29 cellular contexts compared by ENCODE assay signal in the genomic region with DNA sequence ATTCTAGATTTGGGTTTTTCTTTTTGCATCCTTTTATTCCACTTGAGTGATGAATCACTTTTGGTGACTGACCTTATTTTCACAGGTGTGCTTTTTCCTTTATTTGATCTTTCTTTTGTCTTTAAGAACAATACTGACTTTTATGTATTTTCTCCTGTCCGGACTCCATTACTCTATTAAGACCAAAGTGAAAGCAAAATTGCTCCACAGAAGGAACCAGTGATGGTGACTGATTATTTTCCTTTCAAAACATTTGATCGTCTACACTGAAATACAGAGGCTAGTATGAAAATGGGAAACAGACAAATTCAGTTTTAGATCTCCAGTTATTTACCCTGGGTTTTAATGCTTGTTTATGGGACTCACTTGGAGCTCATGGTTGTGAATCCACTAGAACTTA. TPM values are rescaled to one million over a fixed set of nuclear protein-coding genes. Genes with fewer than 3 reads are reported as not detected.
DNase-seq lines count a peak whose midpoint lies in the region; ATAC-seq, FAIRE-seq and TF ChIP-seq lines count a peak whose summit lies in the region.
"Had no signal": no experiment of that assay in that cellular context is flagged by ENCODE, and none has a peak within 500 bp of the region (broad histone marks: within the 10 kb centered on the region; RNA-seq: fewer than 3 reads in every experiment).

No MANE protein-coding gene starts in this region.

- TF ChIP-seq CTCF in fibroblast of lung (conservative IDR thresholded peaks at IDR 0.05 in 1 of 2, IDR thresholded peaks at IDR 0.05 in 1 of 2; ENCODE audit: low read depth in 1 of 2, low read length in 2 of 2): no peak
- no peak for TF ChIP-seq CTCF in kidney (IDR thresholded peaks at IDR 0.05; ENCODE audit: borderline replicate concordance, extremely low read depth, insufficient read depth)

- H3K27ac ChIP-seq in fibroblast of lung (ENCODE audit: insufficient read depth, low read length) (no peak overlapping the region), small intestine (ENCODE audit: low read depth in 1 of 2, low read length in 1 of 2) (no peak overlapping the region), kidney (ENCODE audit: low read depth in 2 of 2, low read length in 2 of 2) (no peak overlapping the region)
- H3K27ac ChIP-seq: neutrophil, sigmoid colon, SK-N-MC, tibial artery, vagina had no signal

- H3K27ac Mint-ChIP-seq in activated naive CD8-positive, alpha-beta T cell treated with anti-CD3 and anti-CD28 coated beads, Interleukin-2, amount 50 U/mL, for 24 hours: peak overlapping the region; percentile 14
- no peak overlapping the region for H3K27ac Mint-ChIP-seq in activated naive CD8-positive, alpha-beta T cell treated with anti-CD3 and anti-CD28 coated beads for 36 hours
- H3K27ac Mint-ChIP-seq: activated CD4-positive, alpha-beta memory T cell treated with anti-CD3 and anti-CD28 coated beads for 36 hours; activated naive CD4-positive, alpha-beta T cell treated with anti-CD3 and anti-CD28 coated beads, Interleukin-2, amount 10 ng/mL, durations not matched to agents 7 days and 5 days; activated T-helper 1 cell treated with anti-CD3 and anti-CD28 coated beads, Interleukin-12 subunit alpha, Interleukin-12 subunit beta, Interleukin-2, Interleukin-4 antibody, amounts not matched to agents 30 ng/mL and 10 ng/mL and 1 ng/mL, durations not matched to agents 14 hours and 24 hours and 36 hours; B cell; T-helper 1 cell treated with Interleukin-12 subunit alpha and Interleukin-12 subunit beta and Interleukin-4 antibody, amounts not matched to agents 30 μg/mL and 1 μg/mL, for 36 hours had no signal

- no peak for DNase-seq in activated naive CD8-positive, alpha-beta T cell treated with anti-CD3 and anti-CD28 coated beads, Interleukin-2, amount 50 U/mL, for 24 hours
- DNase-seq in activated naive CD8-positive, alpha-beta T cell treated with anti-CD3 and anti-CD28 coated beads for 36 hours: no peak
- peak; percentile 1 for DNase-seq in NCI-H774 (lab: John Stamatoyannopoulos, UW)
- DNase-seq in fibroblast of lung (ENCODE audit: low read depth in 2 of 2): no peak
- peak; percentile 22 for DNase-seq in small intestine
- DNase-seq in NCI-H2196 (lab: John Stamatoyannopoulos, UW; ENCODE audit: unreplicated experiment): no peak
- DNase-seq in kidney: no peak
- DNase-seq: activated CD4-positive, alpha-beta memory T cell treated with anti-CD3 and anti-CD28 coated beads for 36 hours; activated naive CD4-positive, alpha-beta T cell treated with anti-CD3 and anti-CD28 coated beads, Interleukin-2, amount 10 ng/mL, durations not matched to agents 7 days and 5 days; amygdala; effector CD4-positive, alpha-beta T cell; left ventricle myocardium superior; NCI-H1092 treated with DMSO at 0.1 percent for 48 hours; NCI-H187; NK-92 treated with Interleukin-12 subunit alpha and Interleukin-12 subunit beta, amount 100 ng/mL, for 24 hours; PC-3; sigmoid colon; stimulated activated CD4-positive, alpha-beta T cell treated with anti-CD3 and anti-CD28 coated beads, Interleukin-4, amount 100 ng/mL, for 1 hour; tibial artery had no signal

- H3K27me3 ChIP-seq in fibroblast of lung (ENCODE audit: control insufficient read depth, insufficient read depth, low read length): no peaks in the 10 kb centered on the region
- H3K27me3 ChIP-seq in small intestine (ENCODE audit: control insufficient read depth in 2 of 2, insufficient read depth in 2 of 2, low read length in 2 of 2): no peaks in the 10 kb centered on the region
- H3K27me3 ChIP-seq: neutrophil, sigmoid colon, tibial artery, vagina had no signal

- H3K9ac ChIP-seq in fibroblast of lung (ENCODE audit: insufficient read depth, low read length) (no peak overlapping the region), kidney (ENCODE audit: low read length in 2 of 2) (no peak overlapping the region)

- H3K9me3 Mint-ChIP-seq in activated naive CD8-positive, alpha-beta T cell treated with anti-CD3 and anti-CD28 coated beads, Interleukin-2, amount 50 U/mL, for 24 hours: no peaks in the 10 kb centered on the region
- H3K9me3 Mint-ChIP-seq in activated naive CD8-positive, alpha-beta T cell treated with anti-CD3 and anti-CD28 coated beads for 36 hours: peaks cover 1% of the 10 kb centered on the region
- H3K9me3 Mint-ChIP-seq: activated CD4-positive, alpha-beta memory T cell treated with anti-CD3 and anti-CD28 coated beads for 36 hours; activated naive CD4-positive, alpha-beta T cell treated with anti-CD3 and anti-CD28 coated beads, Interleukin-2, amount 10 ng/mL, durations not matched to agents 7 days and 5 days; activated T-helper 1 cell treated with anti-CD3 and anti-CD28 coated beads, Interleukin-12 subunit alpha, Interleukin-12 subunit beta, Interleukin-2, Interleukin-4 antibody, amounts not matched to agents 30 ng/mL and 10 ng/mL and 1 ng/mL, durations not matched to agents 14 hours and 24 hours and 36 hours; T-helper 1 cell treated with Interleukin-12 subunit alpha and Interleukin-12 subunit beta and Interleukin-4 antibody, amounts not matched to agents 30 μg/mL and 1 μg/mL, for 36 hours had no signal

- peaks cover 6% of the 10 kb centered on the region for H3K36me3 Mint-ChIP-seq in activated naive CD8-positive, alpha-beta T cell treated with anti-CD3 and anti-CD28 coated beads, Interleukin-2, amount 50 U/mL, for 24 hours (ENCODE audit: low read depth)
- peaks cover 28% of the 10 kb centered on the region for H3K36me3 Mint-ChIP-seq in activated naive CD8-positive, alpha-beta T cell treated with anti-CD3 and anti-CD28 coated beads for 36 hours

- no peak for ATAC-seq in activated naive CD8-positive, alpha-beta T cell treated with anti-CD3 and anti-CD28 coated beads, Interleukin-2, amount 50 U/mL, for 24 hours
- no peak for ATAC-seq in GM21515 (IDR thresholded peaks at IDR 0.05; ENCODE audit: unreplicated experiment)
- ATAC-seq: HCT116, left ventricle myocardium superior, PC-3 had no signal

- peak overlapping the region; percentile 21 for H2AFZ ChIP-seq in fibroblast of lung (ENCODE audit: low read length)

- H3K4me3 ChIP-seq in fibroblast of lung (replicated peaks in 1 of 4; ENCODE audit: control extremely low read depth in 1 of 4, insufficient read depth in 1 of 4, low read depth in 3 of 4, low read length in 4 of 4) (peak overlapping the region in 1 of 4 experiments; percentile 31), small intestine (ENCODE audit: low read depth in 1 of 2, low read length in 2 of 2) (peak overlapping the region in 1 of 2 donors; percentile 6), kidney (ENCODE audit: low read length in 2 of 2) (peak overlapping the region in 1 of 2 donors; percentile 22)
- H3K4me3 ChIP-seq: sigmoid colon, SK-N-MC, tibial artery, vagina had no signal

- no peaks in the 10 kb centered on the region for H3K36me3 ChIP-seq in fibroblast of lung (ENCODE audit: control insufficient read depth, insufficient read depth, low read length)
- H3K36me3 ChIP-seq in small intestine (ENCODE audit: control insufficient read depth in 2 of 2, insufficient read depth in 2 of 2, low read length in 2 of 2): no peaks in the 10 kb centered on the region
- no peaks in the 10 kb centered on the region for H3K36me3 ChIP-seq in kidney (ENCODE audit: control insufficient read depth in 1 of 2, insufficient read depth in 2 of 2, low read length in 2 of 2)
- H3K36me3 ChIP-seq: neutrophil, sigmoid colon, tibial artery, vagina had no signal

- intact Hi-C loops in kidney (cut with DNase I): no loop called here

- no peaks in the 10 kb centered on the region for H4K20me1 ChIP-seq in fibroblast of lung (ENCODE audit: control insufficient read depth, extremely low read depth, insufficient read depth, low read length)

- no peaks in the 10 kb centered on the region for H3K79me2 ChIP-seq in fibroblast of lung (ENCODE audit: control insufficient read depth, insufficient read depth, low read length)

- WGBS in small intestine, 3 donors: 19 to 49% (median 26%) methylated on average over 2 of the region's 2 CpGs

- no peak for FAIRE-seq in small intestine (lab: Jason Lieb, UNC)
- FAIRE-seq in kidney (lab: Jason Lieb, UNC): no peak
- FAIRE-seq: G401.6, keratinocyte had no signal

- no peak overlapping the region for H3K4me3 Mint-ChIP-seq in activated naive CD8-positive, alpha-beta T cell treated with anti-CD3 and anti-CD28 coated beads, Interleukin-2, amount 50 U/mL, for 24 hours
- H3K4me3 Mint-ChIP-seq in activated naive CD8-positive, alpha-beta T cell treated with anti-CD3 and anti-CD28 coated beads for 36 hours: no peak overlapping the region
- H3K4me3 Mint-ChIP-seq: activated CD4-positive, alpha-beta memory T cell treated with anti-CD3 and anti-CD28 coated beads for 36 hours; activated naive CD4-positive, alpha-beta T cell treated with anti-CD3 and anti-CD28 coated beads, Interleukin-2, amount 10 ng/mL, durations not matched to agents 7 days and 5 days; activated T-helper 1 cell treated with anti-CD3 and anti-CD28 coated beads, Interleukin-12 subunit alpha, Interleukin-12 subunit beta, Interleukin-2, Interleukin-4 antibody, amounts not matched to agents 30 ng/mL and 10 ng/mL and 1 ng/mL, durations not matched to agents 14 hours and 24 hours and 36 hours; B cell; T-helper 1 cell treated with Interleukin-12 subunit alpha and Interleukin-12 subunit beta and Interleukin-4 antibody, amounts not matched to agents 30 μg/mL and 1 μg/mL, for 36 hours had no signal

- H3K9me3 ChIP-seq in fibroblast of lung (ENCODE audit: control insufficient read depth, insufficient read depth, low read depth, low read length) (no peaks in the 10 kb centered on the region), small intestine (ENCODE audit: control insufficient read depth, low read depth) (no peaks in the 10 kb centered on the region), kidney (ENCODE audit: control insufficient read depth in 1 of 2, low read length in 2 of 2) (no peaks in the 10 kb centered on the region)
- H3K9me3 ChIP-seq: neutrophil, sigmoid colon, tibial artery, vagina had no signal

- H3K4me1 ChIP-seq in fibroblast of lung (ENCODE audit: control insufficient read depth, extremely low read depth, insufficient read depth, low read length) (no peaks in the 10 kb centered on the region), small intestine (ENCODE audit: control insufficient read depth in 2 of 2, insufficient read depth in 1 of 2, low read depth in 1 of 2, low read length in 1 of 2) (peaks cover 0 to 4% of the 10 kb centered on the region in 2 donors), kidney (ENCODE audit: control insufficient read depth in 1 of 2, insufficient read depth in 1 of 2, low read depth in 1 of 2, low read length in 2 of 2) (no peaks in the 10 kb centered on the region)
- H3K4me1 ChIP-seq: tibial artery had no signal

- H3K4me2 ChIP-seq in fibroblast of lung (ENCODE audit: extremely low read depth, insufficient read depth, low read length): peak overlapping the region; percentile 48

- peaks cover 18% of the 10 kb centered on the region for H3K4me1 Mint-ChIP-seq in activated naive CD8-positive, alpha-beta T cell treated with anti-CD3 and anti-CD28 coated beads, Interleukin-2, amount 50 U/mL, for 24 hours
- H3K4me1 Mint-ChIP-seq in activated naive CD8-positive, alpha-beta T cell treated with anti-CD3 and anti-CD28 coated beads for 36 hours: peaks cover 24% of the 10 kb centered on the region

- no peaks in the 10 kb centered on the region for H3K27me3 Mint-ChIP-seq in activated naive CD8-positive, alpha-beta T cell treated with anti-CD3 and anti-CD28 coated beads, Interleukin-2, amount 50 U/mL, for 24 hours
- H3K27me3 Mint-ChIP-seq in activated naive CD8-positive, alpha-beta T cell treated with anti-CD3 and anti-CD28 coated beads for 36 hours: no peaks in the 10 kb centered on the region
- H3K27me3 Mint-ChIP-seq: activated CD4-positive, alpha-beta memory T cell treated with anti-CD3 and anti-CD28 coated beads for 36 hours; activated naive CD4-positive, alpha-beta T cell treated with anti-CD3 and anti-CD28 coated beads, Interleukin-2, amount 10 ng/mL, durations not matched to agents 7 days and 5 days; B cell had no signal

RNA-seq across cellular contexts. Expression of a gene that starts 15.5 kb away (rescaled TPM):
- 10 to 100 TPM; 41.7 to 45.7 TPM for total RNA-seq in activated naive CD8-positive, alpha-beta T cell treated with anti-CD3 and anti-CD28 coated beads for 36 hours
- total RNA-seq in fibroblast of lung (118 and 158 TPM in 2 replicates), kidney (78.7 TPM)
- polyA plus RNA-seq in fibroblast of lung (77.3 and 79.6 TPM in 2 replicates), small intestine (10 to 100 TPM; 10.5 to 21.4 (median 16.1) TPM), kidney (ENCODE audit: insufficient read depth, low read depth, low replicate concordance) (22.8 TPM)
- polyA plus RNA-seq in fibroblast of lung (2012): 37.9 and 42.4 TPM in 2 replicates
- polyA minus RNA-seq in fibroblast of lung (ENCODE audit: low replicate concordance): 53.6 and 90.0 TPM in 2 replicates

Comparison
In these comparisons a context has a peak if more than half of its experiments do, and no peak if none do; other contexts are left out.
1. DNase-seq: peak in NCI-H774 (single experiment) and small intestine (single experiment); none in activated naive CD8-positive, alpha-beta T cell treated with anti-CD3 and anti-CD28 coated beads, Interleukin-2, amount 50 U/mL, for 24 hours (single experiment), activated naive CD8-positive, alpha-beta T cell treated with anti-CD3 and anti-CD28 coated beads for 36 hours (single experiment), fibroblast of lung (0 of 2), NCI-H2196 (single experiment) and kidney (single experiment).